12 cellular contexts compared by ENCODE assay signal in genomic region chr5:132687995-132688394, GRCh38. TPM values are rescaled to one million over a fixed set of nuclear protein-coding genes. Genes with fewer than 3 reads are reported as not detected.
DNase-seq lines count a peak whose midpoint lies in the region; ATAC-seq and TF ChIP-seq lines count a peak whose summit lies in the region.
"Had no signal": no experiment of that assay in that cellular context is flagged by ENCODE, and none has a peak within 500 bp of the region (broad histone marks: within the 10 kb centered on the region; RNA-seq: fewer than 3 reads in every experiment).

No MANE protein-coding gene starts in this region.

- H3K4me2 ChIP-seq in DND-41 (ENCODE audit: insufficient read depth, low read length), result no peak overlapping the region
- H3K4me2 ChIP-seq: BLaER1, GM23338 had no signal

- H4K20me1 ChIP-seq in DND-41 (ENCODE audit: insufficient read depth, low read length), result no peaks in the 10 kb centered on the region
- H4K20me1 ChIP-seq: BLaER1 had no signal

- H3K27ac ChIP-seq in DND-41 (ENCODE audit: low read length) (peak overlapping the region; percentile 64), prostate gland (no peak overlapping the region)
- H3K27ac ChIP-seq: BLaER1, body of pancreas, esophagus squamous epithelium, tibial artery had no signal

- no peak overlapping the region for H3K4me3 Mint-ChIP-seq in activated naive CD4-positive, alpha-beta T cell treated with anti-CD3 and anti-CD28 coated beads, Interleukin-2, amount 50 U/mL, for 24 hours
- H3K4me3 Mint-ChIP-seq: GM23338 had no signal

- H3K4me3 ChIP-seq in DND-41 (ENCODE audit: low read depth in 1 of 2, low read length in 2 of 2) (no peak overlapping the region), prostate gland (no peak overlapping the region)
- H3K4me3 ChIP-seq: BLaER1, body of pancreas, esophagus squamous epithelium, GM23338, tibial artery had no signal

- H3K27me3 Mint-ChIP-seq in activated naive CD4-positive, alpha-beta T cell treated with anti-CD3 and anti-CD28 coated beads, Interleukin-2, amount 50 U/mL, for 24 hours, result no peaks in the 10 kb centered on the region

- no peaks in the 10 kb centered on the region for H3K9me3 Mint-ChIP-seq in activated naive CD4-positive, alpha-beta T cell treated with anti-CD3 and anti-CD28 coated beads, Interleukin-2, amount 50 U/mL, for 24 hours
- H3K9me3 Mint-ChIP-seq: GM23338 had no signal

- H3K79me2 ChIP-seq in DND-41 (ENCODE audit: insufficient read depth, low read length), result no peaks in the 10 kb centered on the region

- no peak overlapping the region for H3K9ac ChIP-seq in DND-41 (ENCODE audit: low read depth, low read length)
- H3K9ac ChIP-seq: BLaER1 had no signal

- H3K27me3 ChIP-seq in DND-41 (ENCODE audit: insufficient read depth, low read length, poor library complexity), result no peaks in the 10 kb centered on the region
- no peaks in the 10 kb centered on the region for H3K27me3 ChIP-seq in prostate gland (replicated peaks; ENCODE audit: insufficient read depth)
- H3K27me3 ChIP-seq: BLaER1, body of pancreas, esophagus squamous epithelium, tibial artery had no signal

- H2AFZ ChIP-seq in DND-41 (ENCODE audit: low read depth, low read length), result no peak overlapping the region
- H2AFZ ChIP-seq: GM23338 had no signal

- H3K4me1 Mint-ChIP-seq in activated naive CD4-positive, alpha-beta T cell treated with anti-CD3 and anti-CD28 coated beads, Interleukin-2, amount 50 U/mL, for 24 hours, result peaks cover 33% of the 10 kb centered on the region
- H3K4me1 Mint-ChIP-seq: GM23338 had no signal

- H3K36me3 ChIP-seq in DND-41 (ENCODE audit: insufficient read depth, low read length), result no peaks in the 10 kb centered on the region
- H3K36me3 ChIP-seq in prostate gland, result no peaks in the 10 kb centered on the region
- H3K36me3 ChIP-seq: BLaER1, esophagus squamous epithelium had no signal

- no peak for TF ChIP-seq POLR2A in prostate gland (IDR thresholded peaks at IDR 0.05)

- intact Hi-C loops in prostate gland (cut with DNase I), result no loop called here

- DNase-seq in DND-41 (peak; percentile 78), GM19240 (ENCODE audit: insufficient read length, low spot score) (no peak), prostate gland (ENCODE audit: low spot score) (no peak)
- DNase-seq: body of pancreas, esophagus squamous epithelium, NCI-H1417, tibial artery had no signal

- no peaks in the 10 kb centered on the region for H3K9me3 ChIP-seq in DND-41 (ENCODE audit: insufficient read depth, low read length, severe bottlenecking)
- no peaks in the 10 kb centered on the region for H3K9me3 ChIP-seq in prostate gland
- H3K9me3 ChIP-seq: BLaER1, body of pancreas, esophagus squamous epithelium, tibial artery had no signal

- peaks cover 8% of the 10 kb centered on the region for H3K36me3 Mint-ChIP-seq in activated naive CD4-positive, alpha-beta T cell treated with anti-CD3 and anti-CD28 coated beads, Interleukin-2, amount 50 U/mL, for 24 hours

- peaks cover 27% of the 10 kb centered on the region for H3K4me1 ChIP-seq in DND-41 (ENCODE audit: insufficient read depth, low read length)
- no peaks in the 10 kb centered on the region for H3K4me1 ChIP-seq in prostate gland (replicated peaks)
- H3K4me1 ChIP-seq: body of pancreas, esophagus squamous epithelium, tibial artery had no signal

- TF ChIP-seq CTCF in DND-41 (IDR thresholded peaks at IDR 0.05; ENCODE audit: borderline replicate concordance, extremely low read depth, low read length, poor library complexity, severe bottlenecking), result no peak
- no peak for TF ChIP-seq CTCF in prostate gland (IDR thresholded peaks at IDR 0.05)

- peak; percentile 87 for ATAC-seq in DND-41 (ENCODE audit: insufficient read depth, low read depth)
- peak; percentile 49 for ATAC-seq in HG03521 (IDR thresholded peaks at IDR 0.05; ENCODE audit: unreplicated experiment)
- ATAC-seq in HG03520 (IDR thresholded peaks at IDR 0.05; ENCODE audit: unreplicated experiment), result no peak
- ATAC-seq: body of pancreas, GM23338 had no signal

- H3K27ac Mint-ChIP-seq in activated naive CD4-positive, alpha-beta T cell treated with anti-CD3 and anti-CD28 coated beads, Interleukin-2, amount 50 U/mL, for 24 hours, result peak overlapping the region; percentile 68
- H3K27ac Mint-ChIP-seq: GM23338 had no signal

- 87% methylated on average over 5 of the region's 5 CpGs for WGBS in prostate gland

RNA-seq across cellular contexts. Expression of gene IL4, which starts 14.2 kb away (rescaled TPM):
- total RNA-seq in prostate gland, result not detected
- total RNA-seq: body of pancreas, esophagus squamous epithelium, GM23338 had no signal

RNA-seq across cellular contexts. Expression of gene IL13, which starts 30.0 kb away (rescaled TPM):
- total RNA-seq in prostate gland, result 1 to 10 TPM in 1 of 2 donors, not detected in 1; 2.3 TPM
- total RNA-seq: body of pancreas, esophagus squamous epithelium, GM23338 had no signal

RNA-seq across cellular contexts. Expression of gene KIF3A, which starts 49.4 kb away (rescaled TPM):
- total RNA-seq in prostate gland, result 10 to 100 TPM in 1 of 2 donors, 1 to 10 TPM in 1; 5.9 to 14.0 TPM

RNA-seq across cellular contexts. Expression of gene CCNI2, which starts 59.2 kb away (rescaled TPM):
- 1 to 10 TPM in 1 of 2 donors, not detected in 1; 5.9 TPM for total RNA-seq in prostate gland
